13 cellular contexts compared by ENCODE assay signal in genomic region chr15:68312701-68313204, GRCh38.
DNase-seq lines count a peak whose midpoint lies in the region; ATAC-seq and TF ChIP-seq lines count a peak whose summit lies in the region.
"Had no signal": no experiment of that assay in that cellular context is flagged by ENCODE, and none has a peak within 500 bp of the region (broad histone marks: within the 10 kb centered on the region; RNA-seq: fewer than 3 reads in every experiment).

No MANE protein-coding gene starts in this region.

- H3K27me3 ChIP-seq in adipocyte (replicated peaks; ENCODE audit: control insufficient read depth, insufficient read depth, low read length) (peaks cover 2% of the 10 kb centered on the region), tibial artery (no peaks in the 10 kb centered on the region)
- H3K27me3 ChIP-seq: thyroid gland had no signal

- intact Hi-C loops in tibial artery (cut with DNase I; ENCODE audit: low total_unique reads): no loop called here

- ATAC-seq in GM21786 (IDR thresholded peaks at IDR 0.05; ENCODE audit: unreplicated experiment) (no peak), HG03457 (IDR thresholded peaks at IDR 0.05; ENCODE audit: unreplicated experiment) (no peak)
- ATAC-seq: left ventricle myocardium superior had no signal

- H3K27ac ChIP-seq in tibial artery: peak overlapping the region; percentile 70 to 79
- H3K27ac ChIP-seq: thyroid gland had no signal

- H3K36me3 ChIP-seq in adipocyte (ENCODE audit: control insufficient read depth, insufficient read depth, low read length, severe bottlenecking) (no peaks in the 10 kb centered on the region), tibial artery (peaks cover 22 to 72% (median 33%) of the 10 kb centered on the region in 3 donors)
- H3K36me3 ChIP-seq: thyroid gland had no signal

- peak; percentile 48 for DNase-seq in activated effector memory CD4-positive, alpha-beta T cell treated with anti-CD3 and anti-CD28 coated beads, Interleukin-2, amount 50 U/mL, for 16 hours
- DNase-seq in activated effector memory CD4-positive, alpha-beta T cell treated with Interleukin-2 at 50 U/mL for 16 hours: no peak
- peak; percentile 38 for DNase-seq in adipocyte (ENCODE audit: low read depth)
- peak; percentile 25 for DNase-seq in iris pigment epithelial cell (ENCODE audit: low read depth)
- DNase-seq in tibial artery: peak; percentile 19 to 60
- DNase-seq in hippocampal formation (lab: John Stamatoyannopoulos, UW): no peak
- DNase-seq: activated T-cell treated with anti-CD3 and anti-CD28 coated beads, Interleukin-2, amount 50 U/mL, for 1 hour; left ventricle myocardium superior; NCI-H2081; SIG-M5; thyroid gland had no signal

- no peaks in the 10 kb centered on the region for H3K9me3 ChIP-seq in adipocyte (ENCODE audit: control insufficient read depth, low read length)
- H3K9me3 ChIP-seq in tibial artery: no peaks in the 10 kb centered on the region
- H3K9me3 ChIP-seq: thyroid gland had no signal

- no peak for TF ChIP-seq CTCF in tibial artery (IDR thresholded peaks at IDR 0.05)

- H3K4me3 ChIP-seq in adipocyte (ENCODE audit: low read length): no peak overlapping the region
- H3K4me3 ChIP-seq in tibial artery: no peak overlapping the region
- H3K4me3 ChIP-seq: thyroid gland had no signal

- no peak overlapping the region for H3K9ac ChIP-seq in adipocyte (ENCODE audit: low read length)

- peaks cover 7% of the 10 kb centered on the region for H3K4me1 ChIP-seq in adipocyte (ENCODE audit: control insufficient read depth, insufficient read depth, low read length)
- H3K4me1 ChIP-seq in tibial artery: peaks cover 0 to 69% (median 21%) of the 10 kb centered on the region in 4 donors

Comparison
In these comparisons a context has a peak if more than half of its experiments do, and no peak if none do; other contexts are left out.
1. DNase-seq: peak in activated effector memory CD4-positive, alpha-beta T cell treated with anti-CD3 and anti-CD28 coated beads, Interleukin-2, amount 50 U/mL, for 16 hours (single experiment), adipocyte (single experiment), iris pigment epithelial cell (single experiment) and tibial artery (2 of 2); none in activated effector memory CD4-positive, alpha-beta T cell treated with Interleukin-2 at 50 U/mL for 16 hours (single experiment) and hippocampal formation (0 of 2).